In the genomic region with DNA sequence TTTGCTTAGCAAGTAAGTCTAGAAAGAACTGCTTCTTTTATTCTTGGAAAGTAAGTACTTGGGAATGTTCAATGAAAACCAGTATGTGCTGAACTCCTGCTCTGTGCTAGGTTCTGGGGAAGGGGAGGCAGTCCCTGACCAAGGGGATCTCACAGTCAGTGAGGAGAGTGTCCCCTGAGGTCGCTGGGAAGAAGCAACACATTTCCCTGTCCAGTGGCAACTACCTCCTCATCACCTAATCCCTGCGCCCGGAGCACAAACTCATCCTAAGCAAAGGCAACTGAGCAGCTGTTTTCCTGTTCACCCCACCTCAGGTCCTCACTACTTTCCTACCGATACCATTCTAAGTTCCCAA, we compare ENCODE assay signal across 17 cellular contexts.
DNase-seq lines count a peak whose midpoint lies in the region; ATAC-seq and TF ChIP-seq lines count a peak whose summit lies in the region.
"Had no signal": no experiment of that assay in that cellular context is flagged by ENCODE, and none has a peak within 500 bp of the region (broad histone marks: within the 10 kb centered on the region; RNA-seq: fewer than 3 reads in every experiment).

No MANE protein-coding gene starts in this region.

- TF ChIP-seq CTCF in HL-60 (IDR thresholded peaks at IDR 0.05; ENCODE audit: insufficient read depth, low read length), result no peak
- no peak for TF ChIP-seq CTCF in endodermal cell (conservative IDR thresholded peaks at IDR 0.05)
- no peak for TF ChIP-seq CTCF in thoracic aorta (IDR thresholded peaks at IDR 0.05)

- no peak overlapping the region for H3K4me3 ChIP-seq in HL-60 (replicated peaks; ENCODE audit: insufficient read depth, low read length)
- H3K4me3 ChIP-seq in endodermal cell (ENCODE audit: low read length), result no peak overlapping the region
- H3K4me3 ChIP-seq in muscle layer of duodenum (ENCODE audit: low read depth in 1 of 2, low read length in 2 of 2), result peak overlapping the region in 1 of 2 donors; percentile 20
- H3K4me3 ChIP-seq in thoracic aorta, result peak overlapping the region; percentile 5
- H3K4me3 ChIP-seq: cardiac muscle cell, mucosa of descending colon had no signal

- no peaks in the 10 kb centered on the region for H3K36me3 ChIP-seq in endodermal cell (ENCODE audit: control insufficient read depth, insufficient read depth, low read length)
- H3K36me3 ChIP-seq in muscle layer of duodenum (ENCODE audit: control insufficient read depth in 1 of 2, insufficient read depth in 2 of 2, low read length in 2 of 2), result no peaks in the 10 kb centered on the region
- no peaks in the 10 kb centered on the region for H3K36me3 ChIP-seq in thoracic aorta
- H3K36me3 ChIP-seq: cardiac muscle cell had no signal

- H3K9me3 Mint-ChIP-seq in endodermal cell, result no peaks in the 10 kb centered on the region
- H3K9me3 Mint-ChIP-seq: activated naive CD4-positive, alpha-beta T cell treated with anti-CD3 and anti-CD28 coated beads, Interleukin-2, amount 50 U/mL, for 24 hours had no signal

- H3K9me3 ChIP-seq in endodermal cell (ENCODE audit: control insufficient read depth, low read length) (no peaks in the 10 kb centered on the region), muscle layer of duodenum (ENCODE audit: control insufficient read depth in 1 of 2, low read length in 2 of 2) (no peaks in the 10 kb centered on the region), thoracic aorta (no peaks in the 10 kb centered on the region)
- H3K9me3 ChIP-seq: mucosa of descending colon had no signal

- H3K9ac ChIP-seq in endodermal cell (ENCODE audit: extremely low read depth, low read length, poor library complexity, severe bottlenecking), result no peak overlapping the region

- H3K27me3 ChIP-seq in HL-60 (ENCODE audit: insufficient read depth, poor library complexity, severe bottlenecking), result no peaks in the 10 kb centered on the region
- no peaks in the 10 kb centered on the region for H3K27me3 ChIP-seq in endodermal cell (ENCODE audit: control insufficient read depth, insufficient read depth, low read length, poor library complexity, severe bottlenecking)
- no peaks in the 10 kb centered on the region for H3K27me3 ChIP-seq in muscle layer of duodenum (ENCODE audit: low read depth, low read length)
- no peaks in the 10 kb centered on the region for H3K27me3 ChIP-seq in thoracic aorta (replicated peaks; ENCODE audit: insufficient read depth)
- H3K27me3 ChIP-seq: cardiac muscle cell had no signal

- no peak overlapping the region for H3K4me3 Mint-ChIP-seq in endodermal cell
- H3K4me3 Mint-ChIP-seq: activated naive CD4-positive, alpha-beta T cell treated with anti-CD3 and anti-CD28 coated beads, Interleukin-2, amount 50 U/mL, for 24 hours; T-helper 17 cell had no signal

- peaks cover 12% of the 10 kb centered on the region for H3K4me1 Mint-ChIP-seq in endodermal cell
- H3K4me1 Mint-ChIP-seq: activated naive CD4-positive, alpha-beta T cell treated with anti-CD3 and anti-CD28 coated beads, Interleukin-2, amount 50 U/mL, for 24 hours; T-helper 17 cell had no signal

- ATAC-seq in thoracic aorta (ENCODE audit: insufficient number of reproducible peaks, low FRiP score, low read depth) (no peak), HG03432 (IDR thresholded peaks at IDR 0.05; ENCODE audit: unreplicated experiment) (no peak)
- ATAC-seq: T-helper 17 cell had no signal

- no peak overlapping the region for H3K27ac Mint-ChIP-seq in endodermal cell
- H3K27ac Mint-ChIP-seq: activated naive CD4-positive, alpha-beta T cell treated with anti-CD3 and anti-CD28 coated beads, Interleukin-2, amount 50 U/mL, for 24 hours; T-helper 17 cell had no signal

- peaks cover 5% of the 10 kb centered on the region for H3K4me1 ChIP-seq in endodermal cell (ENCODE audit: control insufficient read depth, insufficient read depth, low read length)
- peaks cover 29 to 59% of the 10 kb centered on the region in 2 donors for H3K4me1 ChIP-seq in muscle layer of duodenum (ENCODE audit: control insufficient read depth in 1 of 2, insufficient read depth in 2 of 2, low read length in 2 of 2)
- H3K4me1 ChIP-seq in thoracic aorta (ENCODE audit: control insufficient read depth in 1 of 2, low read depth in 2 of 2), result peaks cover 21 to 69% of the 10 kb centered on the region in 2 donors

- 78 to 91% methylated on average over 3 to 4 of the region's 4 CpGs for WGBS in endodermal cell (ENCODE audit: insufficient coverage in 1 of 2, insufficient read length in 1 of 2), 2 experiments

- DNase-seq in HL-60 (ENCODE audit: low read depth in 1 of 2, low spot score in 1 of 2), result no peak
- no peak for DNase-seq in endodermal cell
- no peak for DNase-seq in thoracic aorta (ENCODE audit: low spot score)
- DNase-seq in ecto neural progenitor cell (ENCODE audit: low spot score), result no peak
- no peak for DNase-seq in NCI-H2227 treated with DMSO at 0.1 percent for 48 hours (lab: John Stamatoyannopoulos, UW)
- DNase-seq in NCI-H2196 treated with DMSO at 0.1 percent for 48 hours (lab: John Stamatoyannopoulos, UW; ENCODE audit: unreplicated experiment), result no peak
- DNase-seq: activated CD4-positive, alpha-beta T cell treated with anti-CD3 and anti-CD28 coated beads for 1 hour; AML-193; GOT3; NCI-H1092; T-helper 17 cell had no signal

- H3K36me3 Mint-ChIP-seq in endodermal cell (ENCODE audit: low read depth), result no peaks in the 10 kb centered on the region
- H3K36me3 Mint-ChIP-seq: activated naive CD4-positive, alpha-beta T cell treated with anti-CD3 and anti-CD28 coated beads, Interleukin-2, amount 50 U/mL, for 24 hours had no signal

- H3K27ac ChIP-seq in HL-60 (replicated peaks) (peak overlapping the region; percentile 90), endodermal cell (ENCODE audit: low read depth, low read length) (peak overlapping the region; percentile 37), muscle layer of duodenum (ENCODE audit: low read length) (peak overlapping the region; percentile 70), thoracic aorta (peak overlapping the region; percentile 88 to 89)
- H3K27ac ChIP-seq: cardiac muscle cell had no signal

- no peaks in the 10 kb centered on the region for H3K27me3 Mint-ChIP-seq in endodermal cell (ENCODE audit: insufficient read depth)
- H3K27me3 Mint-ChIP-seq: activated naive CD4-positive, alpha-beta T cell treated with anti-CD3 and anti-CD28 coated beads, Interleukin-2, amount 50 U/mL, for 24 hours; progenitor cell of endocrine pancreas had no signal

Comparison
In these comparisons a context has a peak if more than half of its experiments do, and no peak if none do; other contexts are left out.
1. H3K27ac ChIP-seq: peak in every context shown above with its lines; median percentile 90 in HL-60; 88 in thoracic aorta; 70 in muscle layer of duodenum; 37 in endodermal cell.